Comparison of ENCODE assay signal across 2 cellular contexts in genomic region chr11:32809313-32809712, GRCh38.
A peak's percentile ranks its signal among the peaks of the same experiment; 100 is the strongest.
TF ChIP-seq lines count a peak whose summit lies in the region.

No MANE protein-coding gene starts in this region.

TF ChIP-seq in WTC11, 78 proteins besides CTCF, POLR2A, EP300 and RAD21:
- TF ChIP-seq FOXJ3 (CRISPR knock-in tag; IDR thresholded peaks at IDR 0.05; ENCODE audit: borderline replicate concordance), result no peak
- no peak for TF ChIP-seq FOXP4 (CRISPR knock-in tag; IDR thresholded peaks at IDR 0.05)
- no peak for TF ChIP-seq NFYB (CRISPR knock-in tag; conservative IDR thresholded peaks at IDR 0.05; ENCODE audit: low read depth)
- no peak for TF ChIP-seq ZBTB21 (CRISPR knock-in tag; IDR thresholded peaks at IDR 0.05; ENCODE audit: borderline replicate concordance)
- TF ChIP-seq RELA (CRISPR knock-in tag; IDR thresholded peaks at IDR 0.05; ENCODE audit: borderline replicate concordance), result no peak
- TF ChIP-seq HMGXB4 (CRISPR knock-in tag; IDR thresholded peaks at IDR 0.05), result no peak
- TF ChIP-seq MXD4 (CRISPR knock-in tag; IDR thresholded peaks at IDR 0.05; ENCODE audit: borderline replicate concordance), result no peak
- TF ChIP-seq NFATC4 (CRISPR knock-in tag; IDR thresholded peaks at IDR 0.05), result no peak
- TF ChIP-seq, protein P1, sequence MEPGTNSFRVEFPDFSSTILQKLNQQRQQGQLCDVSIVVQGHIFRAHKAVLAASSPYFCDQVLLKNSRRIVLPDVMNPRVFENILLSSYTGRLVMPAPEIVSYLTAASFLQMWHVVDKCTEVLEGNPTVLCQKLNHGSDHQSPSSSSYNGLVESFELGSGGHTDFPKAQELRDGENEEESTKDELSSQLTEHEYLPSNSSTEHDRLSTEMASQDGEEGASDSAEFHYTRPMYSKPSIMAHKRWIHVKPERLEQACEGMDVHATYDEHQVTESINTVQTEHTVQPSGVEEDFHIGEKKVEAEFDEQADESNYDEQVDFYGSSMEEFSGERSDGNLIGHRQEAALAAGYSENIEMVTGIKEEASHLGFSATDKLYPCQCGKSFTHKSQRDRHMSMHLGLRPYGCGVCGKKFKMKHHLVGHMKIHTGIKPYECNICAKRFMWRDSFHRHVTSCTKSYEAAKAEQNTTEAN (CRISPR knock-in tag; IDR thresholded peaks at IDR 0.05), result no peak
- TF ChIP-seq NR3C1 (CRISPR knock-in tag; conservative IDR thresholded peaks at IDR 0.05; ENCODE audit: low read depth), result no peak
- no peak for TF ChIP-seq ATF3 (CRISPR knock-in tag; conservative IDR thresholded peaks at IDR 0.05)
- TF ChIP-seq CREB1 (CRISPR knock-in tag; IDR thresholded peaks at IDR 0.05), result no peak
- TF ChIP-seq RORB (CRISPR knock-in tag; IDR thresholded peaks at IDR 0.05), result no peak
- TF ChIP-seq ATF1 (CRISPR knock-in tag; IDR thresholded peaks at IDR 0.05), result no peak
- TF ChIP-seq PRRX2 (CRISPR knock-in tag; IDR thresholded peaks at IDR 0.05), result no peak
- no peak for TF ChIP-seq ZNF121 (CRISPR knock-in tag; IDR thresholded peaks at IDR 0.05)

TF ChIP-seq in H1, 55 proteins besides CTCF, POLR2A, EP300 and RAD21 (continued from another document):
- peak; percentile 61; the same call in 1 of the 2 replicates for TF ChIP-seq YY1 (IDR thresholded peaks at IDR 0.05; ENCODE audit: low read depth, low read length)
- no peak for TF ChIP-seq TAF1 (IDR thresholded peaks at IDR 0.05; ENCODE audit: low read depth, low read length)
- TF ChIP-seq TCF12 (IDR thresholded peaks at IDR 0.05; ENCODE audit: low read depth, low read length), result no peak
- TF ChIP-seq KDM1A (IDR thresholded peaks at IDR 0.05; ENCODE audit: borderline replicate concordance, low read length), result no peak
- TF ChIP-seq NANOG (IDR thresholded peaks at IDR 0.05; ENCODE audit: insufficient read depth, low read depth, low read length, poor library complexity, severe bottlenecking), result no peak
- TF ChIP-seq MAX (IDR thresholded peaks at IDR 0.05), result no peak
- no peak for TF ChIP-seq JUN (IDR thresholded peaks at IDR 0.05; ENCODE audit: low read depth, low read length)
